In genomic region chr13:73142091-73142490, GRCh38 we compare ENCODE assay signal across 15 cellular contexts.
A peak's percentile ranks its signal among the peaks of the same experiment; 100 is the strongest.
DNase-seq lines count a peak whose midpoint lies in the region; ATAC-seq and TF ChIP-seq lines count a peak whose summit lies in the region.
"Had no signal": no experiment of that assay in that cellular context is flagged by ENCODE, and none has a peak within 500 bp of the region (broad histone marks: within the 10 kb centered on the region; RNA-seq: fewer than 3 reads in every experiment).

No MANE protein-coding gene starts in this region.

- H3K9me3 Mint-ChIP-seq in neural crest cell: peaks cover 5% of the 10 kb centered on the region
- H3K9me3 Mint-ChIP-seq: activated naive CD4-positive, alpha-beta T cell treated with anti-CD3 and anti-CD28 coated beads, Interleukin-2, amount 10 ng/mL, durations not matched to agents 7 days and 5 days; effector memory CD8-positive, alpha-beta T cell had no signal

- H3K36me3 Mint-ChIP-seq in neural crest cell (ENCODE audit: low read depth): no peaks in the 10 kb centered on the region
- H3K36me3 Mint-ChIP-seq: activated naive CD4-positive, alpha-beta T cell treated with anti-CD3 and anti-CD28 coated beads, Interleukin-2, amount 10 ng/mL, durations not matched to agents 7 days and 5 days had no signal

- no peaks in the 10 kb centered on the region for H3K27me3 Mint-ChIP-seq in neural crest cell (ENCODE audit: low read depth)

- CTCF ChIA-PET in HEK293 (lab: Yijun Ruan, JAX): no interaction called here

- no peak for TF ChIP-seq CTCF in HEK293 (tag by site-specific recombination; IDR thresholded peaks at IDR 0.05)
- TF ChIP-seq CTCF in neural crest cell (conservative IDR thresholded peaks at IDR 0.05): no peak

- peak overlapping the region; percentile 94 for H3K27ac Mint-ChIP-seq in neural crest cell (ENCODE audit: unreplicated experiment)
- H3K27ac Mint-ChIP-seq: activated naive CD4-positive, alpha-beta T cell treated with anti-CD3 and anti-CD28 coated beads, Interleukin-2, amount 10 ng/mL, durations not matched to agents 7 days and 5 days; effector memory CD8-positive, alpha-beta T cell had no signal

- H3K9me3 ChIP-seq in HEK293 (ENCODE audit: control insufficient read depth, insufficient read depth, low read depth, low read length): no peaks in the 10 kb centered on the region
- H3K9me3 ChIP-seq: gastrocnemius medialis had no signal

- no peaks in the 10 kb centered on the region for H3K4me1 ChIP-seq in HEK293 (ENCODE audit: control insufficient read depth, insufficient read depth, low read length)

- no peak overlapping the region for H3K4me3 ChIP-seq in HEK293 (ENCODE audit: low read depth, low read length)
- H3K4me3 ChIP-seq: gastrocnemius medialis had no signal

- POLR2A ChIA-PET in HEK293 (lab: Yijun Ruan, JAX): interaction anchor here (0.7 kb wide), 1 partner anchor 93 kb away, joined by 3 read pairs; no protein-coding TSS in a partner anchor

- peaks cover 35% of the 10 kb centered on the region for H3K4me1 Mint-ChIP-seq in neural crest cell
- H3K4me1 Mint-ChIP-seq: activated naive CD4-positive, alpha-beta T cell treated with anti-CD3 and anti-CD28 coated beads, Interleukin-2, amount 10 ng/mL, durations not matched to agents 7 days and 5 days had no signal

- H3K4me3 Mint-ChIP-seq in neural crest cell: peak overlapping the region; percentile 64
- H3K4me3 Mint-ChIP-seq: activated naive CD4-positive, alpha-beta T cell treated with anti-CD3 and anti-CD28 coated beads, Interleukin-2, amount 10 ng/mL, durations not matched to agents 7 days and 5 days; effector memory CD8-positive, alpha-beta T cell had no signal

- DNase-seq in COR-L47 (lab: John Stamatoyannopoulos, UW) (peak; percentile 11), dermis blood vessel endothelial cell (peak; percentile 5), neural crest cell (ENCODE audit: low read depth, low spot score) (no peak), NCI-H446 (lab: John Stamatoyannopoulos, UW) (no peak)
- no peak for DNase-seq in stimulated activated CD4-positive, alpha-beta T cell treated with anti-CD3 and anti-CD28 coated beads, Interleukin-12 subunit alpha, Interleukin-12 subunit beta, amount 100 ng/mL, for 4 hours
- DNase-seq: activated CD4-positive, CD25-positive, alpha-beta regulatory T cell; activated naive CD4-positive, alpha-beta T cell treated with anti-CD3 and anti-CD28 coated beads, Interleukin-2, amount 10 ng/mL, durations not matched to agents 7 days and 5 days; C1 segment of cervical spinal cord; effector memory CD8-positive, alpha-beta T cell; gastrocnemius medialis; stimulated activated CD4-positive, alpha-beta T cell treated with anti-CD3 and anti-CD28 coated beads, Interleukin-4, amount 100 ng/mL, for 24 hours; trophoblast cell had no signal

- H3K36me3 ChIP-seq in HEK293 (ENCODE audit: control insufficient read depth in 2 of 2, insufficient read depth in 1 of 2, low read length in 2 of 2): no peaks in the 10 kb centered on the region
- H3K36me3 ChIP-seq: gastrocnemius medialis had no signal

- no peak overlapping the region for H3K27ac ChIP-seq in HEK293 (ENCODE audit: extremely low read depth, low read depth, low read length)
- H3K27ac ChIP-seq: gastrocnemius medialis had no signal

- ATAC-seq in GM18520 (IDR thresholded peaks at IDR 0.05; ENCODE audit: unreplicated experiment) (no peak), GM18909 (IDR thresholded peaks at IDR 0.05; ENCODE audit: poor library complexity, unreplicated experiment) (no peak)
- ATAC-seq: effector memory CD8-positive, alpha-beta T cell; gastrocnemius medialis had no signal

TF ChIP-seq in HEK293, 187 proteins besides CTCF, POLR2A, EP300 and RAD21:
- TF ChIP-seq KLF17 (tag by site-specific recombination; IDR thresholded peaks at IDR 0.05): no peak
- TF ChIP-seq SCRT2 (tag by site-specific recombination; IDR thresholded peaks at IDR 0.05): peak; percentile 69
- TF ChIP-seq ZNF248 (tag by site-specific recombination; IDR thresholded peaks at IDR 0.05): no peak

Comparison
In these comparisons a context has a peak if more than half of its experiments do, and no peak if none do; other contexts are left out.
1. DNase-seq: peak in COR-L47 (single experiment) and dermis blood vessel endothelial cell (single experiment); none in neural crest cell (single experiment), stimulated activated CD4-positive, alpha-beta T cell treated with anti-CD3 and anti-CD28 coated beads, Interleukin-12 subunit alpha, Interleukin-12 subunit beta, amount 100 ng/mL, for 4 hours (single experiment) and NCI-H446 (0 of 2).